In the genomic region with DNA sequence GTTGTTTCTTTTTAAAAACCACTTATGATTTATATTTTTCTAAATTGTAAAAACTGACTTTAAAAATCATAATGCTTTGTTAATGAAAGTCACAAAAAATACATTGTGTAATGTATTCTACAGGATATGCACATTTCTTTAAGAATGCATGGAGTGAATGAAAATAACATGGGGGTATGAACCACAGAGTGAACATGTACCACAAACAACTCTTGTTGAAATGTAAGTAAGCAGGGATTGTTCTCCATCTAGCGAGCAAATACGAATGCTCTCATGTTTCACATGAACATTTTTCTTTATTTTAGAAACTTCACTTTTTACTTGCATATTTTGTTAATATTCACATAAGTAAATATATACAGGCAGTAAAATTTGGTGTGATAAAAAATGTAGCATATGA, we compare ENCODE assay signal across 35 cellular contexts. TPM values are rescaled to one million over a fixed set of nuclear protein-coding genes. Genes with fewer than 3 reads are reported as not detected.
"Had no signal": no experiment of that assay in that cellular context is flagged by ENCODE, and none has a peak within 500 bp of the region (broad histone marks: within the 10 kb centered on the region; RNA-seq: fewer than 3 reads in every experiment).

No MANE protein-coding gene starts in this region.

- ATAC-seq: activated CD8-positive, alpha-beta T cell treated with anti-CD3 and anti-CD28 coated beads, Interleukin-2, amount 10 ng/mL, durations not matched to agents 7 days and 5 days; body of pancreas; PC-3 had no signal

- H3K27ac ChIP-seq: body of pancreas, breast epithelium, SJCRH30, SK-N-MC had no signal

- DNase-seq: activated CD4-positive, alpha-beta T cell treated with anti-CD3 and anti-CD28 coated beads, Interleukin-2, amount 10 ng/mL, durations not matched to agents 24 days and 14 days; activated CD4-positive, alpha-beta T cell treated with anti-CD3 and anti-CD28 coated beads, Interleukin-2, amount 50 U/mL, for 48 hours; activated CD8-positive, alpha-beta T cell treated with anti-CD3 and anti-CD28 coated beads, Interleukin-2, amount 10 ng/mL, durations not matched to agents 7 days and 5 days; activated gamma-delta T cell treated with Interleukin-2 at 50 U/mL for 16 hours; activated naive CD4-positive, alpha-beta T cell treated with anti-CD3 and anti-CD28 coated beads for 36 hours; activated naive CD8-positive, alpha-beta T cell treated with anti-CD3 and anti-CD28 coated beads for 36 hours; activated T-cell treated with anti-CD3 and anti-CD28 coated beads, Interleukin-2, amount 50 U/mL, for 24 hours; amygdala; body of pancreas; caudate nucleus; cerebellar nuclear complex; Kasumi-1; KG1; MG63; NCI-H1048; NCI-H1105 treated with DMSO at 0.1 percent for 48 hours; NCI-H1436; NCI-H1694; NCI-H1930; NCI-H2081 treated with DMSO at 0.1 percent for 48 hours; NCI-H2171; NCI-H510A; NCI-H526; NCI-H748 treated with DMSO at 0.1 percent for 48 hours; NK-92 treated with Interleukin-12 subunit alpha and Interleukin-12 subunit beta, amount 100 ng/mL, for 24 hours; PC-3; SHP77; SJCRH30 had no signal

- H3K36me3 ChIP-seq: breast epithelium, MG63, SJCRH30 had no signal

- H3K4me1 Mint-ChIP-seq: activated CD4-positive, alpha-beta T cell treated with anti-CD3 and anti-CD28 coated beads, Interleukin-2, amount 10 ng/mL, durations not matched to agents 24 days and 14 days; activated naive CD8-positive, alpha-beta T cell treated with anti-CD3 and anti-CD28 coated beads for 36 hours had no signal

- H3K9me3 Mint-ChIP-seq: activated CD4-positive, alpha-beta T cell treated with anti-CD3 and anti-CD28 coated beads, Interleukin-2, amount 10 ng/mL, durations not matched to agents 24 days and 14 days; activated T-helper 1 cell treated with anti-CD3 and anti-CD28 coated beads, Interleukin-12 subunit alpha, Interleukin-12 subunit beta, Interleukin-2, Interleukin-4 antibody, amounts not matched to agents 30 ng/mL and 10 ng/mL and 1 ng/mL, durations not matched to agents 14 hours and 24 hours and 36 hours; T-helper 1 cell treated with Interleukin-12 subunit alpha and Interleukin-12 subunit beta and Interleukin-4 antibody, amounts not matched to agents 30 μg/mL and 1 μg/mL, for 36 hours; T-helper 2 cell treated with Interferon-gamma antibody and Interleukin-4, amounts not matched to agents 5 μg/mL and 100 μg/mL, for 36 hours had no signal

- H3K4me3 ChIP-seq: body of pancreas, breast epithelium, MG63, SJCRH30, SK-N-MC had no signal

- H3K9me3 ChIP-seq: body of pancreas, breast epithelium, MG63, SJCRH30 had no signal

- H3K27me3 Mint-ChIP-seq: activated naive CD8-positive, alpha-beta T cell treated with anti-CD3 and anti-CD28 coated beads for 36 hours had no signal

- H3K4me1 ChIP-seq: breast epithelium, SJCRH30 had no signal

- H3K4me3 Mint-ChIP-seq: activated CD4-positive, alpha-beta T cell treated with anti-CD3 and anti-CD28 coated beads, Interleukin-2, amount 10 ng/mL, durations not matched to agents 24 days and 14 days; activated CD8-positive, alpha-beta T cell treated with anti-CD3 and anti-CD28 coated beads, Interleukin-2, amount 10 ng/mL, durations not matched to agents 7 days and 5 days; activated naive CD4-positive, alpha-beta T cell treated with anti-CD3 and anti-CD28 coated beads for 36 hours; activated naive CD8-positive, alpha-beta T cell treated with anti-CD3 and anti-CD28 coated beads for 36 hours; activated T-cell treated with anti-CD3 and anti-CD28 coated beads, Interleukin-2, amount 50 U/mL, for 24 hours; activated T-helper 1 cell treated with anti-CD3 and anti-CD28 coated beads, Interleukin-12 subunit alpha, Interleukin-12 subunit beta, Interleukin-2, Interleukin-4 antibody, amounts not matched to agents 30 ng/mL and 10 ng/mL and 1 ng/mL, durations not matched to agents 14 hours and 24 hours and 36 hours; T-helper 1 cell treated with Interleukin-12 subunit alpha and Interleukin-12 subunit beta and Interleukin-4 antibody, amounts not matched to agents 30 μg/mL and 1 μg/mL, for 36 hours; T-helper 2 cell treated with Interferon-gamma antibody and Interleukin-4, amounts not matched to agents 5 μg/mL and 100 μg/mL, for 36 hours had no signal

- H3K27me3 ChIP-seq: body of pancreas, breast epithelium, MG63, SJCRH30 had no signal

- FAIRE-seq: astrocyte, TTC549 had no signal

RNA-seq across cellular contexts. Expression of a gene that starts 35.6 kb away (rescaled TPM):
- total RNA-seq: activated CD4-positive, alpha-beta T cell treated with anti-CD3 and anti-CD28 coated beads, Interleukin-2, amount 10 ng/mL, durations not matched to agents 24 days and 14 days; activated CD8-positive, alpha-beta T cell treated with anti-CD3 and anti-CD28 coated beads, Interleukin-2, amount 10 ng/mL, durations not matched to agents 7 days and 5 days; activated naive CD4-positive, alpha-beta T cell treated with anti-CD3 and anti-CD28 coated beads for 36 hours; activated T-helper 1 cell treated with anti-CD3 and anti-CD28 coated beads, Interleukin-12 subunit alpha, Interleukin-12 subunit beta, Interleukin-2, Interleukin-4 antibody, amounts not matched to agents 30 ng/mL and 10 ng/mL and 1 ng/mL, durations not matched to agents 14 hours and 24 hours and 36 hours; SJCRH30 had no signal
